ENCODE assay signal across 5 cellular contexts in genomic region chr6:31435051-31435450, GRCh38. TPM values are rescaled to one million over a fixed set of nuclear protein-coding genes. Genes with fewer than 3 reads are reported as not detected.
DNase-seq lines count a peak whose midpoint lies in the region; ATAC-seq, FAIRE-seq and TF ChIP-seq lines count a peak whose summit lies in the region.
"Not testable (repeated sequence)": the region's sequence is repeated elsewhere in the genome, so short reads cannot be mapped to it uniquely, and the experiment has no call there.

No MANE protein-coding gene starts in this region.

- under 1% methylated on average over 5 of the region's 5 CpGs for WGBS in K562 (ENCODE audit: insufficient coverage, low coverage, missing lambda C conversion rate)

- TF ChIP-seq RAD21 in K562 (CRISPR knock-in tag; conservative IDR thresholded peaks at IDR 0.05 in 1 of 2, IDR thresholded peaks at IDR 0.05 in 1 of 2): not testable (repeated sequence)

- not testable (repeated sequence) for H3K9me1 ChIP-seq in K562 (ENCODE audit: control insufficient read depth, insufficient read depth, low read length)

- not testable (repeated sequence) for H3K9me3 ChIP-seq in K562 (replicated peaks; ENCODE audit: control insufficient read depth, insufficient read depth, low read depth, low read length); vagina

- not testable (repeated sequence) for H3K36me3 Mint-ChIP-seq in activated CD4-positive, alpha-beta T cell treated with anti-CD3 and anti-CD28 coated beads, Interleukin-2, amount 10 ng/mL, durations not matched to agents 24 days and 14 days (ENCODE audit: low read depth)

- H3K4me3 ChIP-seq in K562; bronchial epithelial cell (ENCODE audit: low read depth, low read length); vagina: not testable (repeated sequence)

- TF ChIP-seq CTCF in K562 (IDR thresholded peaks at IDR 0.05 in 2 of 3, conservative IDR thresholded peaks at IDR 0.05 in 1 of 3; ENCODE audit: insufficient read depth in 2 of 3, low read depth in 1 of 3, low read length in 3 of 3); bronchial epithelial cell (IDR thresholded peaks at IDR 0.05; ENCODE audit: insufficient read depth, low read length, severe bottlenecking); vagina (IDR thresholded peaks at IDR 0.05): not testable (repeated sequence)

- peaks cover 21% of the 10 kb centered on the region for H3K9me3 Mint-ChIP-seq in activated CD4-positive, alpha-beta T cell treated with anti-CD3 and anti-CD28 coated beads, Interleukin-2, amount 10 ng/mL, durations not matched to agents 24 days and 14 days

- not testable (repeated sequence) for H3K4me3 Mint-ChIP-seq in activated CD4-positive, alpha-beta T cell treated with anti-CD3 and anti-CD28 coated beads, Interleukin-2, amount 10 ng/mL, durations not matched to agents 24 days and 14 days

- not testable (repeated sequence) for H3K27ac Mint-ChIP-seq in activated CD4-positive, alpha-beta T cell treated with anti-CD3 and anti-CD28 coated beads, Interleukin-2, amount 10 ng/mL, durations not matched to agents 24 days and 14 days

- not testable (repeated sequence) for H4K20me1 ChIP-seq in K562 (replicated peaks; ENCODE audit: control insufficient read depth, insufficient read depth, low read length)

- in situ Hi-C loops in K562 (cut with MboI): not testable (repeated sequence)

- H3K36me3 ChIP-seq in K562 (ENCODE audit: control insufficient read depth, insufficient read depth, low read length); bronchial epithelial cell (ENCODE audit: control insufficient read depth, insufficient read depth, low read length); vagina: not testable (repeated sequence)

- not testable (repeated sequence) for H3K27ac ChIP-seq in K562 (ENCODE audit: extremely low read depth, low read depth, low read length); epithelial cell of prostate; vagina

- POLR2A ChIA-PET in K562 (lab: Yijun Ruan, JAX): not testable (repeated sequence)

- CTCF ChIA-PET in K562 (lab: Yijun Ruan, JAX; ENCODE audit: low intra/inter-chr PET ratio): not testable (repeated sequence)

- not testable (repeated sequence) for TF ChIP-seq POLR2A in K562 (conservative IDR thresholded peaks at IDR 0.05); vagina (IDR thresholded peaks at IDR 0.05)

- not testable (repeated sequence) for H3K27me3 ChIP-seq in K562 (ENCODE audit: control insufficient read depth in 2 of 2, insufficient read depth in 2 of 2, low read length in 2 of 2); bronchial epithelial cell (ENCODE audit: control insufficient read depth, insufficient read depth, low read length); vagina

- not testable (repeated sequence) for ATAC-seq in K562

- H3K9ac ChIP-seq in K562 (ENCODE audit: insufficient read depth in 1 of 2, low read depth in 2 of 2, low read length in 2 of 2): not testable (repeated sequence)

- intact Hi-C loops in activated CD4-positive, alpha-beta T cell treated with anti-CD3 and anti-CD28 coated beads, Interleukin-2, amount 10 ng/mL, durations not matched to agents 24 days and 14 days (cut with micrococcal nuclease); K562 (cut with micrococcal nuclease); vagina (cut with DNase I): not testable (repeated sequence)

- FAIRE-seq in K562 (lab: Jason Lieb, UNC); bronchial epithelial cell (lab: Jason Lieb, UNC): not testable (repeated sequence)

- peak; percentile 24 for DNase-seq in activated CD4-positive, alpha-beta T cell treated with anti-CD3 and anti-CD28 coated beads, Interleukin-2, amount 10 ng/mL, durations not matched to agents 24 days and 14 days
- DNase-seq in K562 (ENCODE audit: extremely low read depth in 1 of 4, low spot score in 3 of 4): not testable (repeated sequence)
- DNase-seq in bronchial epithelial cell (ENCODE audit: low read depth) (peak; percentile 52), epithelial cell of prostate (ENCODE audit: low read depth, low spot score) (peak; percentile 12), vagina (ENCODE audit: extremely low spot score in 2 of 2) (peak; percentile 5 to 16)

- TF ChIP-seq EP300 in K562 (IDR thresholded peaks at IDR 0.05; ENCODE audit: low read length): not testable (repeated sequence)

- H2AFZ ChIP-seq in K562 (ENCODE audit: low read depth, low read length): not testable (repeated sequence)

- H3K4me2 ChIP-seq in K562 (ENCODE audit: insufficient read depth, low read length): not testable (repeated sequence)

- H3K79me2 ChIP-seq in K562 (ENCODE audit: control insufficient read depth, insufficient read depth, low read length): not testable (repeated sequence)

- peaks cover 52% of the 10 kb centered on the region for H3K27me3 Mint-ChIP-seq in activated CD4-positive, alpha-beta T cell treated with anti-CD3 and anti-CD28 coated beads, Interleukin-2, amount 10 ng/mL, durations not matched to agents 24 days and 14 days

- not testable (repeated sequence) for H3K4me1 ChIP-seq in K562 (replicated peaks in 1 of 2; ENCODE audit: control insufficient read depth in 2 of 2, insufficient read depth in 2 of 2, low read length in 2 of 2); vagina

- not testable (repeated sequence) for H3K4me1 Mint-ChIP-seq in activated CD4-positive, alpha-beta T cell treated with anti-CD3 and anti-CD28 coated beads, Interleukin-2, amount 10 ng/mL, durations not matched to agents 24 days and 14 days

- BruUV-seq in K562 (replicated peaks; lab: Mats Ljungman, UMichigan): not testable (repeated sequence)

TF ChIP-seq in K562, 482 proteins besides CTCF, POLR2A, EP300 and RAD21:
- TF ChIP-seq, protein P1, sequence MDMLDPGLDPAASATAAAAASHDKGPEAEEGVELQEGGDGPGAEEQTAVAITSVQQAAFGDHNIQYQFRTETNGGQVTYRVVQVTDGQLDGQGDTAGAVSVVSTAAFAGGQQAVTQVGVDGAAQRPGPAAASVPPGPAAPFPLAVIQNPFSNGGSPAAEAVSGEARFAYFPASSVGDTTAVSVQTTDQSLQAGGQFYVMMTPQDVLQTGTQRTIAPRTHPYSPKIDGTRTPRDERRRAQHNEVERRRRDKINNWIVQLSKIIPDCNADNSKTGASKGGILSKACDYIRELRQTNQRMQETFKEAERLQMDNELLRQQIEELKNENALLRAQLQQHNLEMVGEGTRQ (CRISPR knock-in tag; IDR thresholded peaks at IDR 0.05): peak; percentile 7; the same call in 1 of the 2 replicates

RNA-seq across cellular contexts. Expression of gene MICA, which starts 31.7 kb away (rescaled TPM):
- 6.5 and 7.3 TPM in 2 replicates for total RNA-seq in activated CD4-positive, alpha-beta T cell treated with anti-CD3 and anti-CD28 coated beads, Interleukin-2, amount 10 ng/mL, durations not matched to agents 24 days and 14 days
- 35.0 and 75.6 TPM in 2 replicates for total RNA-seq in K562 (2011; cell fraction: chromatin; rRNA removed; ENCODE audit: low replicate concordance)
- 77.2 and 77.4 TPM in 2 replicates for total RNA-seq in K562 (2011; cell fraction: nucleolus; rRNA removed)
- 59.2 and 67.5 TPM in 2 replicates for total RNA-seq in K562 (2011; cell fraction: nucleoplasm; rRNA removed)
- total RNA-seq in K562 (2014; rRNA removed) (22.0 and 25.4 TPM in 2 replicates), K562 (2014; rRNA removed; fragmentation: Illumina TruSeq; extraction: Trizol) (13.6 and 16.1 TPM in 2 replicates), K562 (2015; rRNA removed; fragmentation: Illumina TruSeq; extraction: Trizol) (16.1 and 16.7 TPM in 2 replicates), K562 (2021) (11.4 and 11.8 TPM in 2 replicates), bronchial epithelial cell (47.6 and 51.6 TPM in 2 replicates), vagina (19.9 TPM)
- polyA plus RNA-seq in K562 (2011; rRNA removed) (24.6 and 32.7 TPM in 2 replicates), K562 (2014; fragmentation: Illumina TruSeq; extraction: Trizol) (19.5 and 19.6 TPM in 2 replicates), K562 (2014; fragmentation: Nextera tagmentation; extraction: Ambion mirVana) (10 to 100 TPM; 13.5 to 18.0 TPM), K562 (2014; rRNA removed) (15.3 and 20.2 TPM in 2 replicates)
- polyA plus RNA-seq in K562 (2011; cell fraction: cytosol; rRNA removed): 27.7 and 40.0 TPM in 2 replicates
- 50.2 and 51.7 TPM in 2 replicates for polyA plus RNA-seq in K562 (2011; cell fraction: nucleus; rRNA removed)
- polyA plus RNA-seq in K562 (2012): 14.4 and 20.5 TPM in 2 replicates
- 26.3 and 28.2 TPM in 2 replicates for polyA minus RNA-seq in K562 (2011; rRNA and poly(A)+ RNA removed)
- 12.5 and 16.1 TPM in 2 replicates for polyA minus RNA-seq in K562 (2011; cell fraction: cytosol; rRNA and poly(A)+ RNA removed)
- polyA minus RNA-seq in K562 (2011; cell fraction: nucleus; rRNA and poly(A)+ RNA removed): 8.2 and 14.7 TPM in 2 replicates
